9 cellular contexts compared by ENCODE assay signal in the genomic region with DNA sequence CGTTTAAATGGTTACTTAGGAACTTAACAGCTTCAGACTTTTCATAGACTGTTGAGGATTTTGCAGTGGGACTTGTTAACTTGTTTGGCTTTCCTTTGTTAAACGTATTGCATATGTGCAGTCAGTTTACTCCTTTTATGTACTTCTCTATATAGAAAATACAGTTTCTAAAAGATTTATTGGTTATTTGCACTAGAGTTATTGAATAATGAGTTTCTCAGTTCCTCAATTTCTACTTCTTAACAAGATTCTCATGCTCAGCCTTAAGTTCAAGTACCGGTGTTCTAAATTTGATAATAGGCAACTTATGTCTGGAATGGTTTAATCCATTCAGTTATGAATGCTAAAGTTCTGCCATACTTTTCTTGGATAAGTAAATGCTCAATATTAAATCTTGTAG. TPM values are rescaled to one million over a fixed set of nuclear protein-coding genes. Genes with fewer than 3 reads are reported as not detected.
DNase-seq lines count a peak whose midpoint lies in the region; ATAC-seq, FAIRE-seq and TF ChIP-seq lines count a peak whose summit lies in the region.
"Had no signal": no experiment of that assay in that cellular context is flagged by ENCODE, and none has a peak within 500 bp of the region (broad histone marks: within the 10 kb centered on the region; RNA-seq: fewer than 3 reads in every experiment).

No MANE protein-coding gene starts in this region.

- intact Hi-C loops in HepG2 (cut with micrococcal nuclease; ENCODE audit: unreplicated experiment), result loop anchor here (1.0 kb wide), 1 partner anchor 45 kb away; a partner anchor contains a TSS

- in situ Hi-C loops in HepG2 (cut with HindIII; ENCODE audit: extremely low pct_ligation_motif_present, low pct_unique_long_range_greater_than_20kb), result no loop called here

- H3K4me1 Mint-ChIP-seq in activated T-cell treated with anti-CD3 and anti-CD28 coated beads, Interleukin-2, amount 50 U/mL, for 4 hours (ENCODE audit: low read depth), result peaks cover 41% of the 10 kb centered on the region
- peaks cover 46% of the 10 kb centered on the region for H3K4me1 Mint-ChIP-seq in activated naive CD8-positive, alpha-beta T cell treated with anti-CD3 and anti-CD28 coated beads for 36 hours

- CTCF ChIA-PET in HepG2 (lab: Yijun Ruan, JAX; ENCODE audit: low intra/inter-chr PET ratio, low total read pairs), result no interaction called here

- H3K27me3 ChIP-seq in HepG2 (ENCODE audit: control insufficient read depth in 1 of 2, insufficient read depth in 2 of 2, low read length in 2 of 2), result no peaks in the 10 kb centered on the region; a peak in 1 of 5 replicates
- H3K27me3 ChIP-seq in tibial nerve, result no peaks in the 10 kb centered on the region

- H3K36me3 ChIP-seq in HepG2 (replicated peaks in 1 of 2; ENCODE audit: control insufficient read depth in 1 of 2, insufficient read depth in 2 of 2, low read length in 2 of 2) (peaks cover 6 to 23% of the 10 kb centered on the region in 2 experiments), tibial nerve (peaks cover 0 to 30% (median 0%) of the 10 kb centered on the region in 3 donors)

- H3K4me1 ChIP-seq in HepG2 (ENCODE audit: insufficient read depth, low read length) (peaks cover 39% of the 10 kb centered on the region), tibial nerve (peaks cover 0 to 40% (median 19%) of the 10 kb centered on the region in 4 donors)

- H3K27ac ChIP-seq in HepG2 (ENCODE audit: extremely low read length, insufficient read depth, low read length) (peak overlapping the region; percentile 99), tibial nerve (peak overlapping the region; percentile 91 to 99 (median 94))

- peak overlapping the region; percentile 99 for H3K27ac Mint-ChIP-seq in activated naive CD8-positive, alpha-beta T cell treated with anti-CD3 and anti-CD28 coated beads for 36 hours

- peak overlapping the region; percentile 97 for H3K9ac ChIP-seq in HepG2 (ENCODE audit: insufficient read depth, low read depth, low read length)

- peak overlapping the region; percentile 94 for H3K4me3 Mint-ChIP-seq in activated T-cell treated with anti-CD3 and anti-CD28 coated beads, Interleukin-2, amount 50 U/mL, for 4 hours
- peak overlapping the region; percentile 96 for H3K4me3 Mint-ChIP-seq in activated naive CD8-positive, alpha-beta T cell treated with anti-CD3 and anti-CD28 coated beads for 36 hours

- peaks cover 17% of the 10 kb centered on the region for H4K20me1 ChIP-seq in HepG2 (ENCODE audit: insufficient read depth, low read length)

- BruUV-seq in HepG2 (replicated peaks; lab: Mats Ljungman, UMichigan), result no TSS peak

- peaks cover 14% of the 10 kb centered on the region for H3K36me3 Mint-ChIP-seq in activated T-cell treated with anti-CD3 and anti-CD28 coated beads, Interleukin-2, amount 50 U/mL, for 4 hours (ENCODE audit: insufficient read depth)
- peaks cover 25% of the 10 kb centered on the region for H3K36me3 Mint-ChIP-seq in activated naive CD8-positive, alpha-beta T cell treated with anti-CD3 and anti-CD28 coated beads for 36 hours

- WGBS in HepG2 (ENCODE audit: low lambda C conversion rate), result 0% methylated on average over 3 of the region's 3 CpGs
- 2 to 6% methylated on average over 3 of the region's 3 CpGs for WGBS in tibial nerve, 2 donors

- DNase-seq in activated T-cell treated with anti-CD3 and anti-CD28 coated beads, Interleukin-2, amount 50 U/mL, for 4 hours, result no peak
- DNase-seq in activated T-cell treated with anti-CD3 and anti-CD28 coated beads for 4 hours (no peak), HepG2 (ENCODE audit: low spot score) (no peak), tibial nerve (ENCODE audit: low spot score in 2 of 2) (no peak)
- no peak for DNase-seq in activated naive CD8-positive, alpha-beta T cell treated with anti-CD3 and anti-CD28 coated beads for 36 hours
- no peak for DNase-seq in activated effector memory CD4-positive, alpha-beta T cell treated with Interleukin-2 at 50 U/mL for 16 hours

- no peak for FAIRE-seq in HepG2 (lab: Jason Lieb, UNC)
- FAIRE-seq: G401.6 had no signal

- no peak for TF ChIP-seq RAD21 in HepG2 (CRISPR knock-in tag; IDR thresholded peaks at IDR 0.05)

- H2AFZ ChIP-seq in HepG2 (ENCODE audit: low read length), result no peak overlapping the region

- TF ChIP-seq POLR2A in HepG2 (IDR thresholded peaks at IDR 0.05; ENCODE audit: insufficient read depth in 1 of 2, low read depth in 2 of 2, low read length in 2 of 2), result no peak
- TF ChIP-seq POLR2A in tibial nerve (IDR thresholded peaks at IDR 0.05), result no peak

- H3K4me3 ChIP-seq in HepG2 (replicated peaks in 1 of 3; ENCODE audit: insufficient read depth in 1 of 3, low read depth in 2 of 3, low read length in 3 of 3), result peak overlapping the region; percentile 62 to 100 (median 93)
- peak overlapping the region; percentile 47 to 95 (median 81) for H3K4me3 ChIP-seq in tibial nerve

- no peaks in the 10 kb centered on the region for H3K9me3 Mint-ChIP-seq in activated T-cell treated with anti-CD3 and anti-CD28 coated beads, Interleukin-2, amount 50 U/mL, for 4 hours
- H3K9me3 Mint-ChIP-seq in activated naive CD8-positive, alpha-beta T cell treated with anti-CD3 and anti-CD28 coated beads for 36 hours, result no peaks in the 10 kb centered on the region

- TF ChIP-seq CTCF in HepG2 (CRISPR knock-in tag; IDR thresholded peaks at IDR 0.05), result no peak
- no peak for TF ChIP-seq CTCF in tibial nerve (IDR thresholded peaks at IDR 0.05)

- no peak for TF ChIP-seq EP300 in HepG2 (IDR thresholded peaks at IDR 0.05; ENCODE audit: low read depth in 2 of 2, low read length in 2 of 2)
- no peak for TF ChIP-seq EP300 in HepG2 (CRISPR knock-in tag; IDR thresholded peaks at IDR 0.05; ENCODE audit: borderline replicate concordance)
- TF ChIP-seq EP300 in tibial nerve (IDR thresholded peaks at IDR 0.05), result no peak

- H3K79me2 ChIP-seq in HepG2 (ENCODE audit: insufficient read depth, low read length), result peaks cover 54% of the 10 kb centered on the region

- no peak for ATAC-seq in activated T-cell treated with anti-CD3 and anti-CD28 coated beads, Interleukin-2, amount 50 U/mL, for 4 hours
- no peak for ATAC-seq in HepG2
- no peak for ATAC-seq in HG03025 (IDR thresholded peaks at IDR 0.05; ENCODE audit: low FRiP score, unreplicated experiment)
- no peak for ATAC-seq in GM21447 (IDR thresholded peaks at IDR 0.05; ENCODE audit: unreplicated experiment)

- POLR2A ChIA-PET in HepG2 (lab: Yijun Ruan, JAX), result interaction anchor here (0.6 to 1.8 kb wide), 10 partner anchors 9 to 150 kb away, joined by 3 to 56 read pairs (median 7); a partner anchor contains a TSS

- H3K9me3 ChIP-seq in HepG2 (ENCODE audit: low read length) (no peaks in the 10 kb centered on the region), tibial nerve (no peaks in the 10 kb centered on the region)

- no peaks in the 10 kb centered on the region for H3K27me3 Mint-ChIP-seq in activated T-cell treated with anti-CD3 and anti-CD28 coated beads, Interleukin-2, amount 50 U/mL, for 4 hours (ENCODE audit: low read depth)
- no peaks in the 10 kb centered on the region for H3K27me3 Mint-ChIP-seq in activated naive CD8-positive, alpha-beta T cell treated with anti-CD3 and anti-CD28 coated beads for 36 hours

- peak overlapping the region; percentile 93 for H3K4me2 ChIP-seq in HepG2 (ENCODE audit: low read depth, low read length)

RNA-seq across cellular contexts. Expression of a gene that starts 0.9 kb away (rescaled TPM):
- 100 to 1,000 TPM; 485 to 528 (median 512) TPM for total RNA-seq in activated T-cell treated with anti-CD3 and anti-CD28 coated beads, Interleukin-2, amount 50 U/mL, for 4 hours
- total RNA-seq in activated naive CD8-positive, alpha-beta T cell treated with anti-CD3 and anti-CD28 coated beads for 36 hours, result 100 to 1,000 TPM; 397 to 408 TPM
- 275 and 443 TPM in 2 replicates for total RNA-seq in HepG2 (2016; rRNA removed; fragmentation: Illumina TruSeq; extraction: Trizol)
- 91.1 and 98.5 TPM in 2 replicates for total RNA-seq in HepG2 (2016; cell fraction: cytosol; rRNA removed; fragmentation: Illumina TruSeq; extraction: Trizol; ENCODE audit: low read depth)
- 286 and 449 TPM in 2 replicates for total RNA-seq in HepG2 (2016; cell fraction: insoluble cytoplasmic fraction; rRNA removed; fragmentation: Illumina TruSeq; extraction: Trizol)
- 85.3 and 99.1 TPM in 2 replicates for total RNA-seq in HepG2 (2016; cell fraction: membrane; rRNA removed; fragmentation: Illumina TruSeq; extraction: Trizol)
- total RNA-seq in HepG2 (2016; cell fraction: nucleus; rRNA removed; fragmentation: Illumina TruSeq; extraction: Trizol), result 143 and 154 TPM in 2 replicates
- 167 and 232 TPM in 2 replicates for polyA plus RNA-seq in HepG2 (2011; rRNA removed)
- polyA plus RNA-seq in HepG2 (2011; cell fraction: cytosol; rRNA removed), result 146 and 177 TPM in 2 replicates
- polyA plus RNA-seq in HepG2 (2011; cell fraction: nucleus; rRNA removed), result 47.5 and 66.3 TPM in 2 replicates
- polyA plus RNA-seq in HepG2 (2012), result 133 and 136 TPM in 2 replicates
- polyA plus RNA-seq in HepG2 (2016; cell fraction: cytosol; fragmentation: Illumina TruSeq; extraction: Trizol; ENCODE audit: low read depth), result 61.4 and 63.4 TPM in 2 replicates
- 402 and 430 TPM in 2 replicates for polyA plus RNA-seq in HepG2 (2016; cell fraction: insoluble cytoplasmic fraction; fragmentation: Illumina TruSeq; extraction: Trizol; ENCODE audit: low read depth)
- polyA plus RNA-seq in HepG2 (2016; cell fraction: membrane; fragmentation: Illumina TruSeq; extraction: Trizol; ENCODE audit: low read depth), result 72.9 and 75.0 TPM in 2 replicates
- 170 and 172 TPM in 2 replicates for polyA plus RNA-seq in HepG2 (2016; cell fraction: nucleus; fragmentation: Illumina TruSeq; extraction: Trizol; ENCODE audit: insufficient read depth, low read depth)
- 80.9 and 206 TPM in 2 replicates for polyA minus RNA-seq in HepG2 (2011; rRNA and poly(A)+ RNA removed; ENCODE audit: low replicate concordance)
- 48.7 and 51.6 TPM in 2 replicates for polyA minus RNA-seq in HepG2 (2011; cell fraction: cytosol; rRNA and poly(A)+ RNA removed)
- polyA minus RNA-seq in HepG2 (2011; cell fraction: nucleus; rRNA and poly(A)+ RNA removed), result 75.1 and 78.7 TPM in 2 replicates
- 10 to 100 TPM; 82.8 to 99.0 (median 87.0) TPM for total RNA-seq in tibial nerve

RNA-seq across cellular contexts. Expression of a gene that starts 45.6 kb away (rescaled TPM):
- total RNA-seq in activated T-cell treated with anti-CD3 and anti-CD28 coated beads, Interleukin-2, amount 50 U/mL, for 4 hours, result 10 to 100 TPM; 29.0 to 35.4 (median 34.4) TPM
- 10 to 100 TPM; 31.0 to 35.1 TPM for total RNA-seq in activated naive CD8-positive, alpha-beta T cell treated with anti-CD3 and anti-CD28 coated beads for 36 hours
- total RNA-seq in HepG2 (2016; rRNA removed; fragmentation: Illumina TruSeq; extraction: Trizol), result 41.3 and 49.4 TPM in 2 replicates
- total RNA-seq in HepG2 (2016; cell fraction: cytosol; rRNA removed; fragmentation: Illumina TruSeq; extraction: Trizol; ENCODE audit: low read depth), result 4.8 and 5.3 TPM in 2 replicates
- total RNA-seq in HepG2 (2016; cell fraction: insoluble cytoplasmic fraction; rRNA removed; fragmentation: Illumina TruSeq; extraction: Trizol), result 39.6 and 51.2 TPM in 2 replicates
- total RNA-seq in HepG2 (2016; cell fraction: membrane; rRNA removed; fragmentation: Illumina TruSeq; extraction: Trizol), result 6.6 and 10.6 TPM in 2 replicates
- 27.5 and 28.3 TPM in 2 replicates for total RNA-seq in HepG2 (2016; cell fraction: nucleus; rRNA removed; fragmentation: Illumina TruSeq; extraction: Trizol)
- 27.5 and 30.0 TPM in 2 replicates for polyA plus RNA-seq in HepG2 (2011; rRNA removed)
- polyA plus RNA-seq in HepG2 (2011; cell fraction: cytosol; rRNA removed), result 10.0 and 20.8 TPM in 2 replicates
- polyA plus RNA-seq in HepG2 (2011; cell fraction: nucleus; rRNA removed), result 9.2 and 12.4 TPM in 2 replicates
- 29.5 and 35.3 TPM in 2 replicates for polyA plus RNA-seq in HepG2 (2012)
- polyA plus RNA-seq in HepG2 (2016; cell fraction: cytosol; fragmentation: Illumina TruSeq; extraction: Trizol; ENCODE audit: low read depth), result 3.5 and 4.8 TPM in 2 replicates
- 56.3 and 58.2 TPM in 2 replicates for polyA plus RNA-seq in HepG2 (2016; cell fraction: insoluble cytoplasmic fraction; fragmentation: Illumina TruSeq; extraction: Trizol; ENCODE audit: low read depth)
- 5.7 and 8.7 TPM in 2 replicates for polyA plus RNA-seq in HepG2 (2016; cell fraction: membrane; fragmentation: Illumina TruSeq; extraction: Trizol; ENCODE audit: low read depth)
- 52.1 and 55.6 TPM in 2 replicates for polyA plus RNA-seq in HepG2 (2016; cell fraction: nucleus; fragmentation: Illumina TruSeq; extraction: Trizol; ENCODE audit: insufficient read depth, low read depth)
- polyA minus RNA-seq in HepG2 (2011; rRNA and poly(A)+ RNA removed; ENCODE audit: low replicate concordance), result 3.7 and 6.4 TPM in 2 replicates
- 14.1 and 16.8 TPM in 2 replicates for polyA minus RNA-seq in HepG2 (2011; cell fraction: cytosol; rRNA and poly(A)+ RNA removed)
- 29.3 and 33.6 TPM in 2 replicates for polyA minus RNA-seq in HepG2 (2011; cell fraction: nucleus; rRNA and poly(A)+ RNA removed)
- 10 to 100 TPM; 42.6 to 88.8 (median 78.7) TPM for total RNA-seq in tibial nerve

RNA-seq across cellular contexts. Expression of a gene that starts 52.8 kb away (rescaled TPM):
- total RNA-seq in activated T-cell treated with anti-CD3 and anti-CD28 coated beads, Interleukin-2, amount 50 U/mL, for 4 hours, result 10 to 100 TPM; 12.2 to 17.4 (median 13.2) TPM
- 10 to 100 TPM; 18.6 to 19.8 TPM for total RNA-seq in activated naive CD8-positive, alpha-beta T cell treated with anti-CD3 and anti-CD28 coated beads for 36 hours
- 9.7 and 9.9 TPM in 2 replicates for total RNA-seq in HepG2 (2016; rRNA removed; fragmentation: Illumina TruSeq; extraction: Trizol)
- 27.6 and 35.2 TPM in 2 replicates for total RNA-seq in HepG2 (2016; cell fraction: cytosol; rRNA removed; fragmentation: Illumina TruSeq; extraction: Trizol; ENCODE audit: low read depth)
- 8.3 and 10.4 TPM in 2 replicates for total RNA-seq in HepG2 (2016; cell fraction: insoluble cytoplasmic fraction; rRNA removed; fragmentation: Illumina TruSeq; extraction: Trizol)
- 10.1 and 11.0 TPM in 2 replicates for total RNA-seq in HepG2 (2016; cell fraction: membrane; rRNA removed; fragmentation: Illumina TruSeq; extraction: Trizol)
- total RNA-seq in HepG2 (2016; cell fraction: nucleus; rRNA removed; fragmentation: Illumina TruSeq; extraction: Trizol), result 20.6 and 24.9 TPM in 2 replicates
- 6.2 and 7.2 TPM in 2 replicates for polyA plus RNA-seq in HepG2 (2011; rRNA removed)
- polyA plus RNA-seq in HepG2 (2011; cell fraction: cytosol; rRNA removed), result 1.9 and 3.0 TPM in 2 replicates
- polyA plus RNA-seq in HepG2 (2011; cell fraction: nucleus; rRNA removed), result 11.9 and 12.4 TPM in 2 replicates
- polyA plus RNA-seq in HepG2 (2012), result 9.0 and 12.9 TPM in 2 replicates
- 0.31 and 0.49 TPM in 2 replicates for polyA plus RNA-seq in HepG2 (2016; cell fraction: cytosol; fragmentation: Illumina TruSeq; extraction: Trizol; ENCODE audit: low read depth)
- 10.4 and 10.9 TPM in 2 replicates for polyA plus RNA-seq in HepG2 (2016; cell fraction: insoluble cytoplasmic fraction; fragmentation: Illumina TruSeq; extraction: Trizol; ENCODE audit: low read depth)
- 1.0 and 1.1 TPM in 2 replicates for polyA plus RNA-seq in HepG2 (2016; cell fraction: membrane; fragmentation: Illumina TruSeq; extraction: Trizol; ENCODE audit: low read depth)
- polyA plus RNA-seq in HepG2 (2016; cell fraction: nucleus; fragmentation: Illumina TruSeq; extraction: Trizol; ENCODE audit: insufficient read depth, low read depth), result 25.3 and 34.6 TPM in 2 replicates
- polyA minus RNA-seq in HepG2 (2011; rRNA and poly(A)+ RNA removed; ENCODE audit: low replicate concordance), result 5.8 and 8.2 TPM in 2 replicates
- polyA minus RNA-seq in HepG2 (2011; cell fraction: cytosol; rRNA and poly(A)+ RNA removed), result 6.2 and 8.8 TPM in 2 replicates
- polyA minus RNA-seq in HepG2 (2011; cell fraction: nucleus; rRNA and poly(A)+ RNA removed), result 73.2 and 80.9 TPM in 2 replicates
- 10 to 100 TPM; 20.4 to 45.7 (median 31.3) TPM for total RNA-seq in tibial nerve
